8 cellular contexts compared by ENCODE assay signal in genomic region chr19:14479985-14480694, GRCh38. TPM values are rescaled to one million over a fixed set of nuclear protein-coding genes. Genes with fewer than 3 reads are reported as not detected.
A peak's percentile ranks its signal among the peaks of the same experiment; 100 is the strongest.
DNase-seq lines count a peak whose midpoint lies in the region; ATAC-seq, FAIRE-seq and TF ChIP-seq lines count a peak whose summit lies in the region.

No MANE protein-coding gene starts in this region.

- no peak overlapping the region for H2BK5ac ChIP-seq in neuronal stem cell (ENCODE audit: low read length)

- H3K36me3 ChIP-seq in MM.1S (replicated peaks; ENCODE audit: insufficient read depth, low read length) (no peaks in the 10 kb centered on the region), neuronal stem cell (replicated peaks in 1 of 2; ENCODE audit: control insufficient read depth in 2 of 2, insufficient read depth in 2 of 2, low read length in 2 of 2) (peaks cover 19 to 50% of the 10 kb centered on the region in 2 donors)

- H3K27me3 Mint-ChIP-seq in Calu3 (ENCODE audit: unreplicated experiment) = no peaks in the 10 kb centered on the region

- no peak overlapping the region for H3K14ac ChIP-seq in neuronal stem cell (ENCODE audit: low read length)

- H3K23ac ChIP-seq in neuronal stem cell (ENCODE audit: low read depth, low read length, poor library complexity) = peak overlapping the region; percentile 25

- H3K27ac ChIP-seq in MM.1S (ENCODE audit: low read length) (no peak overlapping the region), neuronal stem cell (replicated peaks; ENCODE audit: low read length) (no peak overlapping the region)

- H3K79me1 ChIP-seq in neuronal stem cell (ENCODE audit: low read depth, low read length) = peaks cover 5% of the 10 kb centered on the region

- peak overlapping the region; percentile 58 for H2BK12ac ChIP-seq in neuronal stem cell (ENCODE audit: low read length)

- peak overlapping the region; percentile 95 for H2BK120ac ChIP-seq in neuronal stem cell (ENCODE audit: low read depth, low read length)

- H3K4me1 Mint-ChIP-seq in Calu3 (ENCODE audit: low read depth, unreplicated experiment) = peaks cover 13% of the 10 kb centered on the region

- H4K91ac ChIP-seq in neuronal stem cell (ENCODE audit: low read depth, low read length, poor library complexity) = no peak overlapping the region

- no TSS peak for BruUV-seq in Calu3 (replicated peaks; lab: Mats Ljungman, UMichigan)

- peaks cover 26% of the 10 kb centered on the region for H3K27me3 ChIP-seq in MM.1S (replicated peaks; ENCODE audit: insufficient read depth, low read length)
- H3K27me3 ChIP-seq in neuronal stem cell (ENCODE audit: control insufficient read depth in 3 of 3, insufficient read depth in 3 of 3, low read depth in 1 of 3, low read length in 3 of 3) = no peaks in the 10 kb centered on the region

- no peaks in the 10 kb centered on the region for H3K79me2 ChIP-seq in MM.1S (ENCODE audit: low read length)

- no peak overlapping the region for H3K9ac ChIP-seq in MM.1S (ENCODE audit: low read length)
- peak overlapping the region; percentile 77 for H3K9ac ChIP-seq in neuronal stem cell (ENCODE audit: low read depth, low read length, poor library complexity)

- no peaks in the 10 kb centered on the region for H3K9me2 ChIP-seq in MM.1S (replicated peaks; ENCODE audit: insufficient read depth, low read length)

- FAIRE-seq in urothelium cell line (lab: Jason Lieb, UNC) = no peak

- TF ChIP-seq CTCF in Calu3 (IDR thresholded peaks at IDR 0.05; ENCODE audit: unreplicated experiment) = peak; percentile 77
- TF ChIP-seq CTCF in MM.1S (IDR thresholded peaks at IDR 0.05; ENCODE audit: low read length) = peak; percentile 92
- TF ChIP-seq CTCF in epithelial cell of esophagus (IDR thresholded peaks at IDR 0.05; ENCODE audit: insufficient read depth, low read depth, low read length, missing control alignments) = peak; percentile 59

- no peaks in the 10 kb centered on the region for H3F3A ChIP-seq in MM.1S (ENCODE audit: insufficient read depth, low read length)

- H3K4me2 ChIP-seq in MM.1S (ENCODE audit: low read depth, low read length) (peak overlapping the region; percentile 44), neuronal stem cell (ENCODE audit: insufficient read depth, low read length, poor library complexity, severe bottlenecking) (no peak overlapping the region)

- no CpG with 5 or more reads among the region's 42 CpGs for WGBS in neuronal stem cell (ENCODE audit: extremely low coverage in 2 of 2, insufficient read length in 2 of 2, insufficient replicate concordance in 1 of 2), 2 donors

- H3K9me3 Mint-ChIP-seq in Calu3 (ENCODE audit: low read depth, unreplicated experiment) = no peaks in the 10 kb centered on the region

- intact Hi-C loops in Calu3 (cut with micrococcal nuclease; ENCODE audit: unreplicated experiment) = no loop called here

- H2BK15ac ChIP-seq in neuronal stem cell (ENCODE audit: low read length) = peak overlapping the region; percentile 24

- DNase-seq in Calu3 (peak; percentile 38), MM.1S (peak; percentile 31), epithelial cell of esophagus (ENCODE audit: low read depth) (peak; percentile 29), neuronal stem cell (ENCODE audit: low spot score) (peak; percentile 66), urothelium cell line (ENCODE audit: low spot score) (peak; percentile 46)
- peak; percentile 35 to 48 for DNase-seq in activated CD8-positive, alpha-beta memory T cell treated with anti-CD3 and anti-CD28 coated beads for 4 hours (ENCODE audit: low read depth in 2 of 2)

- no peaks in the 10 kb centered on the region for H3K4me1 ChIP-seq in MM.1S (ENCODE audit: low read length)
- H3K4me1 ChIP-seq in neuronal stem cell (ENCODE audit: control insufficient read depth in 2 of 2, insufficient read depth in 1 of 2, low read depth in 1 of 2, low read length in 2 of 2) = peaks cover 0 to 11% of the 10 kb centered on the region in 2 donors

- H3K4me3 Mint-ChIP-seq in Calu3 (ENCODE audit: low read depth, unreplicated experiment) = no peak overlapping the region

- no peak overlapping the region for H4K8ac ChIP-seq in neuronal stem cell (ENCODE audit: low read depth, low read length)

- H4K20me1 ChIP-seq in MM.1S (ENCODE audit: insufficient read depth, low read length) = no peaks in the 10 kb centered on the region

- H3K27ac Mint-ChIP-seq in Calu3 (ENCODE audit: unreplicated experiment) = no peak overlapping the region

- H2AFZ ChIP-seq in MM.1S (ENCODE audit: low read length) = no peak overlapping the region
- no peak overlapping the region for H2AFZ ChIP-seq in neuronal stem cell (ENCODE audit: low read length)

- no peaks in the 10 kb centered on the region for H3K9me3 ChIP-seq in MM.1S (replicated peaks; ENCODE audit: insufficient read depth, low read length)
- no peaks in the 10 kb centered on the region for H3K9me3 ChIP-seq in neuronal stem cell (replicated peaks in 1 of 2; ENCODE audit: control insufficient read depth in 2 of 2, insufficient read depth in 1 of 2, low read depth in 1 of 2, low read length in 2 of 2)

- peak overlapping the region; percentile 85 for H3K18ac ChIP-seq in neuronal stem cell (ENCODE audit: low read length)

- H3K4me3 ChIP-seq in MM.1S (ENCODE audit: low read length) = no peak overlapping the region
- H3K4me3 ChIP-seq in epithelial cell of esophagus (ENCODE audit: low read length) = no peak overlapping the region
- no peak overlapping the region for H3K4me3 ChIP-seq in neuronal stem cell (ENCODE audit: low read length in 2 of 2)

- H3K4ac ChIP-seq in neuronal stem cell (ENCODE audit: low read length) = no peak overlapping the region

- H2AK5ac ChIP-seq in neuronal stem cell (ENCODE audit: low read depth, low read length) = peak overlapping the region; percentile 94

- ATAC-seq in HG03442 (IDR thresholded peaks at IDR 0.05; ENCODE audit: unreplicated experiment) (no peak), GM21576 (IDR thresholded peaks at IDR 0.05; ENCODE audit: unreplicated experiment) (no peak)

- H3K36me3 Mint-ChIP-seq in Calu3 (ENCODE audit: insufficient read depth, unreplicated experiment) = peaks cover 50% of the 10 kb centered on the region

- CTCF ChIA-PET in Calu3 (lab: Charles Lee) = no interaction called here

RNA-seq across cellular contexts. Expression of gene PTGER1, which starts 5.0 kb away (rescaled TPM):
- total RNA-seq in Calu3 (2022) = 1.2 and 1.3 TPM in 2 replicates
- 0.26 TPM for polyA plus RNA-seq in neuronal stem cell (2013, experiment 1 of 2)
- polyA plus RNA-seq in neuronal stem cell (2013, experiment 2 of 2) = 0.29 TPM

RNA-seq across cellular contexts. Expression of gene GIPC1, which starts 15.8 kb away (rescaled TPM):
- 134 and 139 TPM in 2 replicates for total RNA-seq in Calu3 (2022)
- polyA plus RNA-seq in neuronal stem cell (2013, experiment 1 of 2) = 47.5 TPM
- polyA plus RNA-seq in neuronal stem cell (2013, experiment 2 of 2) = 45.1 TPM

RNA-seq across cellular contexts. Expression of gene DNAJB1, which starts 38.1 kb away (rescaled TPM):
- 159 and 161 TPM in 2 replicates for total RNA-seq in Calu3 (2022)
- polyA plus RNA-seq in neuronal stem cell (2013, experiment 1 of 2) = 49.6 TPM
- polyA plus RNA-seq in neuronal stem cell (2013, experiment 2 of 2) = 49.2 TPM

RNA-seq across cellular contexts. Expression of gene PKN1, which starts 47.0 kb away (rescaled TPM):
- total RNA-seq in Calu3 (2022) = 138 and 139 TPM in 2 replicates
- polyA plus RNA-seq in neuronal stem cell (2013, experiment 1 of 2) = 70.0 TPM
- polyA plus RNA-seq in neuronal stem cell (2013, experiment 2 of 2) = 68.8 TPM

RNA-seq across cellular contexts. Expression of gene TECR, which starts 49.3 kb away (rescaled TPM):
- 136 and 162 TPM in 2 replicates for total RNA-seq in Calu3 (2022)
- polyA plus RNA-seq in neuronal stem cell (2013, experiment 1 of 2) = 225 TPM
- 213 TPM for polyA plus RNA-seq in neuronal stem cell (2013, experiment 2 of 2)
